In genomic region chr22:35961480-35961902, GRCh38 we compare ENCODE assay signal across 8 cellular contexts.
DNase-seq lines count a peak whose midpoint lies in the region; ATAC-seq and TF ChIP-seq lines count a peak whose summit lies in the region.

No MANE protein-coding gene starts in this region.

- TF ChIP-seq CTCF in fibroblast of mammary gland (conservative IDR thresholded peaks at IDR 0.05; ENCODE audit: control insufficient read depth, insufficient read depth, low read depth, low read length), result no peak
- TF ChIP-seq CTCF in nephron (IDR thresholded peaks at IDR 0.05; ENCODE audit: unreplicated experiment in 3 of 3), result no peak

- ATAC-seq in GM21367 (IDR thresholded peaks at IDR 0.05; ENCODE audit: unreplicated experiment), result no peak

- DNase-seq in COR-L47 (lab: John Stamatoyannopoulos, UW) (peak; percentile 63), NCI-H2227 (lab: John Stamatoyannopoulos, UW; ENCODE audit: unreplicated experiment) (peak; percentile 67), fibroblast of mammary gland (ENCODE audit: low read depth) (peak; percentile 76), NCI-H526 treated with DMSO at 0.1 percent for 48 hours (lab: John Stamatoyannopoulos, UW) (no peak)
- DNase-seq in effector CD8-positive, alpha-beta T cell (lab: John Stamatoyannopoulos, UW), result no peak
- DNase-seq in activated T-helper 1 cell treated with anti-CD3 and anti-CD28 coated beads, Interleukin-12 subunit alpha, Interleukin-12 subunit beta, Interleukin-2, Interleukin-4 antibody, amounts not matched to agents 30 ng/mL and 10 ng/mL and 1 ng/mL, durations not matched to agents 14 hours and 24 hours and 36 hours (ENCODE audit: low spot score), result no peak

- peaks cover 52% of the 10 kb centered on the region for H3K4me1 Mint-ChIP-seq in nephron
- H3K4me1 Mint-ChIP-seq in activated T-helper 1 cell treated with anti-CD3 and anti-CD28 coated beads, Interleukin-12 subunit alpha, Interleukin-12 subunit beta, Interleukin-2, Interleukin-4 antibody, amounts not matched to agents 30 ng/mL and 10 ng/mL and 1 ng/mL, durations not matched to agents 14 hours and 24 hours and 36 hours (ENCODE audit: low read depth), result no peaks in the 10 kb centered on the region

- H3K36me3 Mint-ChIP-seq in nephron (ENCODE audit: low read depth), result no peaks in the 10 kb centered on the region
- H3K36me3 Mint-ChIP-seq in activated T-helper 1 cell treated with anti-CD3 and anti-CD28 coated beads, Interleukin-12 subunit alpha, Interleukin-12 subunit beta, Interleukin-2, Interleukin-4 antibody, amounts not matched to agents 30 ng/mL and 10 ng/mL and 1 ng/mL, durations not matched to agents 14 hours and 24 hours and 36 hours (ENCODE audit: low read depth), result no peaks in the 10 kb centered on the region

- peak overlapping the region; percentile 71 to 81 (median 76) for H3K4me3 Mint-ChIP-seq in nephron
- no peak overlapping the region for H3K4me3 Mint-ChIP-seq in activated T-helper 1 cell treated with anti-CD3 and anti-CD28 coated beads, Interleukin-12 subunit alpha, Interleukin-12 subunit beta, Interleukin-2, Interleukin-4 antibody, amounts not matched to agents 30 ng/mL and 10 ng/mL and 1 ng/mL, durations not matched to agents 14 hours and 24 hours and 36 hours

- peak overlapping the region; percentile 96 to 97 (median 96) for H3K27ac Mint-ChIP-seq in nephron
- H3K27ac Mint-ChIP-seq in activated T-helper 1 cell treated with anti-CD3 and anti-CD28 coated beads, Interleukin-12 subunit alpha, Interleukin-12 subunit beta, Interleukin-2, Interleukin-4 antibody, amounts not matched to agents 30 ng/mL and 10 ng/mL and 1 ng/mL, durations not matched to agents 14 hours and 24 hours and 36 hours, result no peak overlapping the region

- intact Hi-C loops in activated T-helper 1 cell treated with anti-CD3 and anti-CD28 coated beads, Interleukin-12 subunit alpha, Interleukin-12 subunit beta, Interleukin-2, Interleukin-4 antibody, amounts not matched to agents 30 ng/mL and 10 ng/mL and 1 ng/mL, durations not matched to agents 14 hours and 24 hours and 36 hours (cut with micrococcal nuclease), result no loop called here

- H3K9me3 Mint-ChIP-seq in nephron, result no peaks in the 10 kb centered on the region
- no peaks in the 10 kb centered on the region for H3K9me3 Mint-ChIP-seq in activated T-helper 1 cell treated with anti-CD3 and anti-CD28 coated beads, Interleukin-12 subunit alpha, Interleukin-12 subunit beta, Interleukin-2, Interleukin-4 antibody, amounts not matched to agents 30 ng/mL and 10 ng/mL and 1 ng/mL, durations not matched to agents 14 hours and 24 hours and 36 hours

- no peak overlapping the region for H3K4me3 ChIP-seq in fibroblast of mammary gland (ENCODE audit: control insufficient read depth, low read depth, low read length)

- no peaks in the 10 kb centered on the region for H3K27me3 Mint-ChIP-seq in nephron (ENCODE audit: low read depth)
- peaks cover 13% of the 10 kb centered on the region for H3K27me3 Mint-ChIP-seq in activated T-helper 1 cell treated with anti-CD3 and anti-CD28 coated beads, Interleukin-12 subunit alpha, Interleukin-12 subunit beta, Interleukin-2, Interleukin-4 antibody, amounts not matched to agents 30 ng/mL and 10 ng/mL and 1 ng/mL, durations not matched to agents 14 hours and 24 hours and 36 hours (ENCODE audit: insufficient read depth)

Comparison
In these comparisons a context has a peak if more than half of its experiments do, and no peak if none do; other contexts are left out.
1. DNase-seq: peak in COR-L47 (single experiment), NCI-H2227 (single experiment) and fibroblast of mammary gland (single experiment); none in effector CD8-positive, alpha-beta T cell (single experiment), NCI-H526 treated with DMSO at 0.1 percent for 48 hours (single experiment) and activated T-helper 1 cell treated with anti-CD3 and anti-CD28 coated beads, Interleukin-12 subunit alpha, Interleukin-12 subunit beta, Interleukin-2, Interleukin-4 antibody, amounts not matched to agents 30 ng/mL and 10 ng/mL and 1 ng/mL, durations not matched to agents 14 hours and 24 hours and 36 hours (single experiment).